Comparison of ENCODE assay signal across 8 cellular contexts in the genomic region with DNA sequence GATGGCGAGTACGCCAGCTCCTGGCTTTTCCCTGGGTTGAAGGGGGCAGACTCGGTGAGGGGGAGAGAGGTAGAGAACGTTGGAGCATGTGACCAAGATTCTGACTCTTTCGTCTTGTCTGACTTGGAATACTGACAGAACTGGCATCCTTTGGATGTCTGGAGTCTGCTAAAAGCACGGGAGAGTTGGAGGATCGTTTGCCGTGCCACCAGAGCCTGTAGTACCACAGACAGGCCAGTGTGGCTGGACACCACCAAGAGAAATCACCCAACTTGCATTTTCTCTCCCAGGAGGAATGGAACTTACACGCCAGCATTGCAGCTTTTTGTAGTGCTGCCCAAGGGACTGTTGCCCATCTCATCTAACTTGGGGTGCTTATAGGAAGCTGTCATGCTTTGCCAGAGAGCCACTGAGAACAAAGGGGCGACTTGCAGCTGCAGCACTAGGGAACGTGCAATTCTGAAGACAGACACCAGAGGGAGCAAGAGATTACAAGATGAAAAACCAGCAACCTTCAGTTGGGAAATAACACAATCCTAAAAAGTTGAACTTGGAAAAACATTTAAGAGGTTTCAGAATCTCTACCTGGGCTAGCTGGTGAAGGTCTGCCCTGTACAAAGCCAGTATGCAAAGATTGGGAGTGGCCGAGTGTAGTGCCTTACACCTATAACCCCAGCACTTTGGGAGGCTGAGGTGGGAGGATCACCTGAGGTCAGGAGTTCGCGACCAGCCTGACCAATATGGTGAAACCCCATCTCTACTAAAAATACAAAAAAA. TPM values are rescaled to one million over a fixed set of nuclear protein-coding genes. Genes with fewer than 3 reads are reported as not detected.
A peak's percentile ranks its signal among the peaks of the same experiment; 100 is the strongest.
DNase-seq lines count a peak whose midpoint lies in the region; ATAC-seq and TF ChIP-seq lines count a peak whose summit lies in the region.

No MANE protein-coding gene starts in this region.

- H2BK12ac ChIP-seq in H9 (ENCODE audit: insufficient read length, low read depth, low read length): no peak overlapping the region

- no peak overlapping the region for H2AFZ ChIP-seq in H9 (ENCODE audit: low read length)

- H3K14ac ChIP-seq in H9 (ENCODE audit: insufficient read depth, low read length): no peak overlapping the region

- H3K9ac ChIP-seq in H9 (ENCODE audit: extremely low read depth, insufficient read length, low read length): no peak overlapping the region

- no peak overlapping the region for H3K4ac ChIP-seq in H9 (ENCODE audit: low read depth, low read length)

- no peaks in the 10 kb centered on the region for H3K9me3 ChIP-seq in H9 (ENCODE audit: control insufficient read depth, low read depth, low read length)

- no peaks in the 10 kb centered on the region for H3K23me2 ChIP-seq in H9 (ENCODE audit: insufficient read length, low read depth, low read length, poor library complexity, severe bottlenecking)

- no peak overlapping the region for H4K91ac ChIP-seq in H9 (ENCODE audit: insufficient read length, low read depth, low read length)

- H2BK20ac ChIP-seq in H9 (ENCODE audit: low read depth, low read length, poor library complexity, severe bottlenecking): no peak overlapping the region

- peaks cover 9 to 39% (median 37%) of the 10 kb centered on the region in 3 experiments for H3K36me3 Mint-ChIP-seq in H9 (ENCODE audit: insufficient read depth in 1 of 3, low read depth in 3 of 3)
- peaks cover 13% of the 10 kb centered on the region for H3K36me3 Mint-ChIP-seq in activated CD4-positive, alpha-beta memory T cell treated with anti-CD3 and anti-CD28 coated beads for 36 hours
- H3K36me3 Mint-ChIP-seq in mesothelial cell of epicardium: peaks cover 32% of the 10 kb centered on the region
- H3K36me3 Mint-ChIP-seq in stimulated activated naive B cell treated with anti-CD40 and anti-IgM and Interleukin-4, amounts not matched to agents 10 μg/mL and 1 μg/mL and 100 μg/mL, for 72 hours: peaks cover 12 to 30% of the 10 kb centered on the region in 2 donors

- peak overlapping the region in 2 of 3 experiments; percentile 16 to 56; a peak in 3 of 7 replicates for H3K27ac Mint-ChIP-seq in H9
- no peak overlapping the region for H3K27ac Mint-ChIP-seq in activated CD4-positive, alpha-beta memory T cell treated with anti-CD3 and anti-CD28 coated beads for 36 hours
- no peak overlapping the region for H3K27ac Mint-ChIP-seq in mesothelial cell of epicardium
- peak overlapping the region; percentile 47 for H3K27ac Mint-ChIP-seq in stimulated activated naive B cell treated with anti-CD40 and anti-IgM and Interleukin-4, amounts not matched to agents 10 μg/mL and 1 μg/mL and 100 μg/mL, for 72 hours

- H3K27me3 Mint-ChIP-seq in H9 (ENCODE audit: low read depth): no peaks in the 10 kb centered on the region
- no peaks in the 10 kb centered on the region for H3K27me3 Mint-ChIP-seq in activated CD4-positive, alpha-beta memory T cell treated with anti-CD3 and anti-CD28 coated beads for 36 hours
- no peaks in the 10 kb centered on the region for H3K27me3 Mint-ChIP-seq in mesothelial cell of epicardium (ENCODE audit: low read depth)
- no peaks in the 10 kb centered on the region for H3K27me3 Mint-ChIP-seq in stimulated activated naive B cell treated with anti-CD40 and anti-IgM and Interleukin-4, amounts not matched to agents 10 μg/mL and 1 μg/mL and 100 μg/mL, for 72 hours

- no peak overlapping the region for H4K5ac ChIP-seq in H9 (ENCODE audit: insufficient read length, low read depth, low read length)

- CTCF ChIA-PET in BJ (lab: Yijun Ruan, JAX): interaction anchor here (0.7 to 11.8 kb wide), 25 partner anchors 8 to 433 kb away, joined by 3 to 157 read pairs (median 5); partner anchors contain the start of genes CEP76 and PSMG2
- CTCF ChIA-PET in activated CD4-positive, alpha-beta memory T cell treated with anti-CD3 and anti-CD28 coated beads for 36 hours (lab: Charles Lee): interaction anchor here (0.6 to 10.3 kb wide), 31 partner anchors 8 to 433 kb away, joined by 3 to 150 read pairs (median 4); partner anchors contain the start of genes CEP192, CEP76, PSMG2 and PTPN2

- DNase-seq in BJ (ENCODE audit: low read depth): no peak
- peak; percentile 77 for DNase-seq in H9
- DNase-seq in NCI-H748 treated with DMSO at 0.1 percent for 48 hours (lab: John Stamatoyannopoulos, UW): peak; percentile 70
- peak; percentile 43 for DNase-seq in activated CD4-positive, alpha-beta memory T cell treated with anti-CD3 and anti-CD28 coated beads for 36 hours
- peak; percentile 34 for DNase-seq in effector CD8-positive, alpha-beta T cell (lab: John Stamatoyannopoulos, UW)
- peak in 1 of 2 experiments; percentile 73 for DNase-seq in mesothelial cell of epicardium (ENCODE audit: low spot score in 2 of 2, unreplicated experiment in 2 of 2)
- DNase-seq in stimulated activated naive B cell treated with anti-CD40 and anti-IgM and Interleukin-4, amounts not matched to agents 10 μg/mL and 1 μg/mL and 100 μg/mL, for 72 hours: peak; percentile 26

- intact Hi-C loops in activated CD4-positive, alpha-beta memory T cell treated with anti-CD3 and anti-CD28 coated beads for 36 hours (cut with micrococcal nuclease): loop anchor here (1.0 to 10.0 kb wide), 3 partner anchors 167 to 428 kb away; no protein-coding TSS in a partner anchor

- no CpG with 5 or more reads among the region's 14 CpGs for WGBS in H9 (ENCODE audit: extremely low coverage, insufficient read length, low lambda C conversion rate)

- no peaks in the 10 kb centered on the region for H3K79me2 ChIP-seq in H9 (ENCODE audit: insufficient read depth, low read length)

- POLR2A ChIA-PET in BJ (lab: Charles Lee): no interaction called here
- POLR2A ChIA-PET in activated CD4-positive, alpha-beta memory T cell treated with anti-CD3 and anti-CD28 coated beads for 36 hours (lab: Charles Lee): interaction anchor here (1.0 kb wide), 1 partner anchor 164 kb away, joined by 3 read pairs; no protein-coding TSS in a partner anchor

- peak; percentile 63 to 70 for ATAC-seq in stimulated activated naive B cell treated with anti-CD40 and anti-IgM and Interleukin-4, amounts not matched to agents 10 μg/mL and 1 μg/mL and 100 μg/mL, for 72 hours (replicated peaks)
- no peak for ATAC-seq in HG03108 (IDR thresholded peaks at IDR 0.05; ENCODE audit: unreplicated experiment)

- peaks cover 6% of the 10 kb centered on the region for H3K36me3 ChIP-seq in BJ (ENCODE audit: control insufficient read depth, insufficient read depth, low read length)

- no peak overlapping the region for H3K27ac ChIP-seq in H9 (ENCODE audit: insufficient read length, low read depth, low read length)

- no peaks in the 10 kb centered on the region for H3K27me3 ChIP-seq in BJ (ENCODE audit: control insufficient read depth, insufficient read depth, low read length)
- H3K27me3 ChIP-seq in H9 (ENCODE audit: insufficient read depth, low read length): no peaks in the 10 kb centered on the region

- H3K9me3 Mint-ChIP-seq in H9 (peaks cover 14 to 16% of the 10 kb centered on the region in 2 experiments), mesothelial cell of epicardium (peaks cover 16% of the 10 kb centered on the region)
- H3K9me3 Mint-ChIP-seq in activated CD4-positive, alpha-beta memory T cell treated with anti-CD3 and anti-CD28 coated beads for 36 hours: no peaks in the 10 kb centered on the region
- H3K9me3 Mint-ChIP-seq in stimulated activated naive B cell treated with anti-CD40 and anti-IgM and Interleukin-4, amounts not matched to agents 10 μg/mL and 1 μg/mL and 100 μg/mL, for 72 hours: peaks cover 0 to 5% of the 10 kb centered on the region in 2 donors

- H4K20me1 ChIP-seq in H9 (ENCODE audit: control insufficient read depth, insufficient read depth, insufficient read length): no peaks in the 10 kb centered on the region

- H2BK5ac ChIP-seq in H9 (ENCODE audit: insufficient read length, low read length): no peak overlapping the region

- peaks cover 6% of the 10 kb centered on the region for H3K4me1 ChIP-seq in H9 (ENCODE audit: insufficient read depth, low read length)

- TF ChIP-seq CTCF in BJ (IDR thresholded peaks at IDR 0.05; ENCODE audit: insufficient read depth, low read depth, low read length) (peak; percentile 86), H9 (conservative IDR thresholded peaks at IDR 0.05) (peak; percentile 94), mesothelial cell of epicardium (IDR thresholded peaks at IDR 0.05; ENCODE audit: unreplicated experiment) (peak; percentile 90)

- H3K4me2 ChIP-seq in H9 (ENCODE audit: insufficient read depth, insufficient read length, low read length): no peak overlapping the region

- no peak overlapping the region for H3K18ac ChIP-seq in H9 (ENCODE audit: insufficient read length, low read depth, low read length)

- H3K4me3 Mint-ChIP-seq in H9 (no peak overlapping the region), mesothelial cell of epicardium (no peak overlapping the region)
- no peak overlapping the region for H3K4me3 Mint-ChIP-seq in activated CD4-positive, alpha-beta memory T cell treated with anti-CD3 and anti-CD28 coated beads for 36 hours
- no peak overlapping the region for H3K4me3 Mint-ChIP-seq in stimulated activated naive B cell treated with anti-CD40 and anti-IgM and Interleukin-4, amounts not matched to agents 10 μg/mL and 1 μg/mL and 100 μg/mL, for 72 hours

- no peak overlapping the region for H3K23ac ChIP-seq in H9 (ENCODE audit: insufficient read length, low read depth, low read length)

- H3K4me1 Mint-ChIP-seq in H9: peaks cover 0 to 10% of the 10 kb centered on the region in 2 experiments; a peak in 2 of 4 replicates
- peaks cover 1% of the 10 kb centered on the region for H3K4me1 Mint-ChIP-seq in activated CD4-positive, alpha-beta memory T cell treated with anti-CD3 and anti-CD28 coated beads for 36 hours (ENCODE audit: low read depth)
- no peaks in the 10 kb centered on the region for H3K4me1 Mint-ChIP-seq in mesothelial cell of epicardium
- H3K4me1 Mint-ChIP-seq in stimulated activated naive B cell treated with anti-CD40 and anti-IgM and Interleukin-4, amounts not matched to agents 10 μg/mL and 1 μg/mL and 100 μg/mL, for 72 hours: peaks cover 2 to 5% of the 10 kb centered on the region in 2 donors

- H3K4me3 ChIP-seq in BJ (ENCODE audit: low read depth, low read length): no peak overlapping the region

- H2BK15ac ChIP-seq in H9 (ENCODE audit: low read depth, low read length): no peak overlapping the region

- H3K79me1 ChIP-seq in H9 (ENCODE audit: insufficient read depth, low read depth, low read length, poor library complexity, severe bottlenecking): no peaks in the 10 kb centered on the region

- no peak overlapping the region for H3K56ac ChIP-seq in H9 (ENCODE audit: insufficient read length, low read depth, low read length)

- no peak overlapping the region for H2BK120ac ChIP-seq in H9 (ENCODE audit: low read depth, low read length, poor library complexity, severe bottlenecking)

- no peak overlapping the region for H2AK5ac ChIP-seq in H9 (ENCODE audit: insufficient read length, low read length)

- H3T11ph ChIP-seq in H9 (ENCODE audit: low read length): no peak overlapping the region

- H4K8ac ChIP-seq in H9 (replicated peaks; ENCODE audit: insufficient read length, low read depth, low read length): no peak overlapping the region

RNA-seq across cellular contexts. Expression of gene PSMG2, which starts 24.1 kb away (rescaled TPM):
- 60.8 and 85.7 TPM in 2 replicates for polyA plus RNA-seq in BJ (2011; rRNA removed)
- polyA minus RNA-seq in BJ (2011; rRNA and poly(A)+ RNA removed): 22.6 and 23.2 TPM in 2 replicates
- total RNA-seq in H9 (2021) (71.9 and 72.2 TPM in 2 replicates), mesothelial cell of epicardium (55.3 to 59.0 TPM (median 58.5 TPM) in 3 replicates)
- total RNA-seq in activated CD4-positive, alpha-beta memory T cell treated with anti-CD3 and anti-CD28 coated beads for 36 hours: 100 to 1,000 TPM; 112 to 119 TPM

RNA-seq across cellular contexts. Expression of gene CEP76, which starts 24.4 kb away (rescaled TPM):
- polyA plus RNA-seq in BJ (2011; rRNA removed): 4.0 and 6.8 TPM in 2 replicates
- 2.1 and 5.0 TPM in 2 replicates for polyA minus RNA-seq in BJ (2011; rRNA and poly(A)+ RNA removed)
- total RNA-seq in H9 (2021): 18.6 and 19.3 TPM in 2 replicates
- total RNA-seq in activated CD4-positive, alpha-beta memory T cell treated with anti-CD3 and anti-CD28 coated beads for 36 hours: 10 to 100 TPM; 14.4 to 15.0 TPM
- total RNA-seq in mesothelial cell of epicardium: 8.9 to 9.6 TPM (median 9.4 TPM) in 3 replicates

Comparison
In these comparisons a context has a peak if more than half of its experiments do, and no peak if none do; other contexts are left out.
1. H3K27ac Mint-ChIP-seq: peak in H9 (2 of 3) and stimulated activated naive B cell treated with anti-CD40 and anti-IgM and Interleukin-4, amounts not matched to agents 10 μg/mL and 1 μg/mL and 100 μg/mL, for 72 hours (single experiment); none in activated CD4-positive, alpha-beta memory T cell treated with anti-CD3 and anti-CD28 coated beads for 36 hours (single experiment) and mesothelial cell of epicardium (single experiment).
2. Peak in every context shown above with its lines, with median percentiles within 50 percentile points of each other: CTCF ChIP-seq.